12 cellular contexts compared by ENCODE assay signal in the genomic region with DNA sequence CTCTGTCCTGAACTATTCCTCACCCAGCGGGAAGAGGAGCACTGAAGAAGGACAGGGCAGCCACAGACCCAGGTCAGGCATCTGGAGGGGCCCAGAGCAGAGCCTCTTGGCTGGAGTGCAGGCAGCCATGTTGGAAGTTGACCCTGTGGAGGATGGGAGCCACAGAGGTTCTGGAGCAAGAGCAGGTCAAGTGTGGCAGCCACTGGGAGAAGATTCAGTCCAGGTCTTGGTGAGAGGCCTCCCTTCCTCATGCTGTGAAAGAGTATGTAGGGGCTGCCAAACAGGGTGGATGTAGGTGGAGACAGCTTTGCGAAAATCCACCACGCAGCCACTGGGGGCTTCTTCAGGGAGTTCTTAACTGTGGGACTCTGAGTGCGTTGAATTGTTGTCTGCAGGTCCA. TPM values are rescaled to one million over a fixed set of nuclear protein-coding genes. Genes with fewer than 3 reads are reported as not detected.
DNase-seq lines count a peak whose midpoint lies in the region; ATAC-seq, FAIRE-seq and TF ChIP-seq lines count a peak whose summit lies in the region.
"Had no signal": no experiment of that assay in that cellular context is flagged by ENCODE, and none has a peak within 500 bp of the region (broad histone marks: within the 10 kb centered on the region; RNA-seq: fewer than 3 reads in every experiment).

No MANE protein-coding gene starts in this region.

- no peak for TF ChIP-seq POLR2A in K562 (conservative IDR thresholded peaks at IDR 0.05)

- no peaks in the 10 kb centered on the region for H3K27me3 ChIP-seq in CD8-positive, alpha-beta memory T cell (ENCODE audit: insufficient read depth, low read length, poor library complexity, severe bottlenecking)
- peaks cover 9 to 24% of the 10 kb centered on the region in 2 experiments; a peak in 4 of 5 replicates for H3K27me3 ChIP-seq in K562 (ENCODE audit: control insufficient read depth in 2 of 2, insufficient read depth in 2 of 2, low read length in 2 of 2)

- H3K4me1 ChIP-seq in CD8-positive, alpha-beta memory T cell (ENCODE audit: insufficient read depth, low read length) = peaks cover 24% of the 10 kb centered on the region
- peaks cover 0 to 33% of the 10 kb centered on the region in 2 experiments; a peak in 2 of 5 replicates for H3K4me1 ChIP-seq in K562 (replicated peaks in 1 of 2; ENCODE audit: control insufficient read depth in 2 of 2, insufficient read depth in 2 of 2, low read length in 2 of 2)

- no peaks in the 10 kb centered on the region for H3K9me1 ChIP-seq in K562 (ENCODE audit: control insufficient read depth, insufficient read depth, low read length)

- H3K4me3 Mint-ChIP-seq in CD8-positive, alpha-beta memory T cell = peak overlapping the region; percentile 38 to 90 (median 75)
- no peak overlapping the region for H3K4me3 Mint-ChIP-seq in mesothelial cell of epicardium

- peak overlapping the region in 7 of 8 donors; percentile 66 to 93 (median 86) for H3K27ac Mint-ChIP-seq in CD8-positive, alpha-beta memory T cell
- H3K27ac Mint-ChIP-seq in mesothelial cell of epicardium = no peak overlapping the region

- TF ChIP-seq EP300 in K562 (IDR thresholded peaks at IDR 0.05; ENCODE audit: low read length) = no peak

- no peak for TF ChIP-seq RAD21 in K562 (CRISPR knock-in tag; conservative IDR thresholded peaks at IDR 0.05 in 1 of 2, IDR thresholded peaks at IDR 0.05 in 1 of 2)

- H3K9me3 Mint-ChIP-seq in CD8-positive, alpha-beta memory T cell = no peaks in the 10 kb centered on the region
- no peaks in the 10 kb centered on the region for H3K9me3 Mint-ChIP-seq in mesothelial cell of epicardium

- H3K27ac ChIP-seq in CD8-positive, alpha-beta memory T cell (ENCODE audit: low read depth, low read length) = no peak overlapping the region
- H3K27ac ChIP-seq in K562 (ENCODE audit: extremely low read depth, low read depth, low read length) = no peak overlapping the region
- H3K27ac ChIP-seq: KMS-11 had no signal

- ATAC-seq in HG03442 (IDR thresholded peaks at IDR 0.05; ENCODE audit: unreplicated experiment) = peak; percentile 13
- ATAC-seq in K562 = no peak
- ATAC-seq in HG02588 (IDR thresholded peaks at IDR 0.05; ENCODE audit: unreplicated experiment) = no peak

- no peak for DNase-seq in CD8-positive, alpha-beta memory T cell
- DNase-seq in GM19239 (ENCODE audit: insufficient read length, low spot score) (no peak), K562 (ENCODE audit: extremely low read depth in 1 of 4, low spot score in 3 of 4) (no peak), SHP77 (lab: John Stamatoyannopoulos, UW) (no peak), NCI-H2227 treated with DMSO at 0.1 percent for 48 hours (lab: John Stamatoyannopoulos, UW) (no peak), mesothelial cell of epicardium (ENCODE audit: low spot score in 2 of 2, unreplicated experiment in 2 of 2) (no peak)
- DNase-seq: caudate nucleus, DMS53 had no signal

- H4K20me1 ChIP-seq in K562 (replicated peaks; ENCODE audit: control insufficient read depth, insufficient read depth, low read length) = no peaks in the 10 kb centered on the region

- H3K27me3 Mint-ChIP-seq in CD8-positive, alpha-beta memory T cell = peaks cover 0 to 3% of the 10 kb centered on the region in 2 donors
- peaks cover 2% of the 10 kb centered on the region for H3K27me3 Mint-ChIP-seq in mesothelial cell of epicardium (ENCODE audit: low read depth)

- H3K4me2 ChIP-seq in K562 (ENCODE audit: insufficient read depth, low read length) = no peak overlapping the region
- H3K4me2 ChIP-seq: KMS-11 had no signal

- H3K9ac ChIP-seq in K562 (ENCODE audit: insufficient read depth in 1 of 2, low read depth in 2 of 2, low read length in 2 of 2) = no peak overlapping the region
- H3K9ac ChIP-seq: KMS-11 had no signal

- no peaks in the 10 kb centered on the region for H3K9me3 ChIP-seq in CD8-positive, alpha-beta memory T cell (ENCODE audit: low read length)
- no peaks in the 10 kb centered on the region for H3K9me3 ChIP-seq in K562 (replicated peaks; ENCODE audit: control insufficient read depth, insufficient read depth, low read depth, low read length)

- H3K79me2 ChIP-seq in K562 (ENCODE audit: control insufficient read depth, insufficient read depth, low read length) = no peaks in the 10 kb centered on the region

- in situ Hi-C loops in K562 (cut with MboI) = no loop called here

- POLR2A ChIA-PET in CD8-positive, alpha-beta memory T cell (lab: Charles Lee) = interaction anchor here (0.6 to 2.4 kb wide), 3 partner anchors 14 to 597 kb away, joined by 3 to 14 read pairs (median 7); no protein-coding TSS in a partner anchor
- POLR2A ChIA-PET in K562 (lab: Yijun Ruan, JAX) = interaction anchor here (0.6 to 1.5 kb wide), 2 partner anchors 14 to 185 kb away, joined by 3 to 5 read pairs; no protein-coding TSS in a partner anchor

- H3K4me3 ChIP-seq in CD8-positive, alpha-beta memory T cell (ENCODE audit: low read length) = peak overlapping the region; percentile 68
- H3K4me3 ChIP-seq in K562 = no peak overlapping the region

- FAIRE-seq in GM19239 (lab: Jason Lieb, UNC) (peak; percentile 33), K562 (lab: Jason Lieb, UNC) (no peak)
- FAIRE-seq: keratinocyte had no signal

- H2AFZ ChIP-seq in K562 (ENCODE audit: low read depth, low read length) = no peak overlapping the region

- CTCF ChIA-PET in CD8-positive, alpha-beta memory T cell (lab: Charles Lee) = interaction anchor here (1.2 to 5.2 kb wide), 7 partner anchors 13 to 213 kb away, joined by 3 to 27 read pairs (median 10); partner anchors contain the start of genes CSHL1, GH1 and ICAM2
- CTCF ChIA-PET in K562 (lab: Yijun Ruan, JAX; ENCODE audit: low intra/inter-chr PET ratio) = no interaction called here

- H3K4me1 Mint-ChIP-seq in CD8-positive, alpha-beta memory T cell = peaks cover 20 to 30% (median 23%) of the 10 kb centered on the region in 3 donors
- H3K4me1 Mint-ChIP-seq in mesothelial cell of epicardium = no peaks in the 10 kb centered on the region

- H3K36me3 ChIP-seq in CD8-positive, alpha-beta memory T cell (ENCODE audit: insufficient read depth, low read length) = no peaks in the 10 kb centered on the region
- H3K36me3 ChIP-seq in K562 (ENCODE audit: control insufficient read depth, insufficient read depth, low read length) = no peaks in the 10 kb centered on the region

- 59% methylated on average over 4 of the region's 4 CpGs for WGBS in K562 (ENCODE audit: insufficient coverage, low coverage, missing lambda C conversion rate)

- TF ChIP-seq CTCF in K562 (IDR thresholded peaks at IDR 0.05 in 2 of 3, conservative IDR thresholded peaks at IDR 0.05 in 1 of 3; ENCODE audit: insufficient read depth in 2 of 3, low read depth in 1 of 3, low read length in 3 of 3) (no peak), mesothelial cell of epicardium (IDR thresholded peaks at IDR 0.05; ENCODE audit: unreplicated experiment) (no peak)

- peaks cover 0 to 10% (median 0%) of the 10 kb centered on the region in 3 donors for H3K36me3 Mint-ChIP-seq in CD8-positive, alpha-beta memory T cell
- H3K36me3 Mint-ChIP-seq in mesothelial cell of epicardium = no peaks in the 10 kb centered on the region

- intact Hi-C loops in K562 (cut with micrococcal nuclease) = no loop called here

- no TSS peak for BruUV-seq in K562 (replicated peaks; lab: Mats Ljungman, UMichigan)

RNA-seq across cellular contexts. Expression of gene CD79B, which starts 0.6 kb away (rescaled TPM):
- 10 to 100 TPM; 18.1 to 22.2 TPM for total RNA-seq in CD8-positive, alpha-beta memory T cell
- 36.9 TPM for polyA plus RNA-seq in CD8-positive, alpha-beta memory T cell
- total RNA-seq in K562 (2011; cell fraction: chromatin; rRNA removed; ENCODE audit: low replicate concordance) = not detected in 2 replicates
- total RNA-seq in K562 (2011; cell fraction: nucleolus; rRNA removed) = not detected in 2 replicates
- 0.59 TPM in 1 of 2 replicates, not detected in the other for total RNA-seq in K562 (2011; cell fraction: nucleoplasm; rRNA removed)
- total RNA-seq in K562 (2014; rRNA removed) (not detected in 2 replicates), K562 (2014; rRNA removed; fragmentation: Illumina TruSeq; extraction: Trizol) (0.44 TPM in 1 of 2 replicates, not detected in the other), K562 (2015; rRNA removed; fragmentation: Illumina TruSeq; extraction: Trizol) (not detected in 2 replicates), K562 (2021) (0.38 and 0.62 TPM in 2 replicates), mesothelial cell of epicardium (not detected in 3 replicates)
- polyA plus RNA-seq in K562 (2011; rRNA removed) (0.34 and 0.50 TPM in 2 replicates), K562 (2014; fragmentation: Illumina TruSeq; extraction: Trizol) (0.12 and 0.39 TPM in 2 replicates), K562 (2014; fragmentation: Nextera tagmentation; extraction: Ambion mirVana) (under 1 TPM; 0.15 to 0.18 TPM), K562 (2014; rRNA removed) (0.57 TPM in 1 of 2 replicates, not detected in the other)
- polyA plus RNA-seq in K562 (2011; cell fraction: cytosol; rRNA removed) = 0.36 and 0.80 TPM in 2 replicates
- 0.38 and 0.46 TPM in 2 replicates for polyA plus RNA-seq in K562 (2011; cell fraction: nucleus; rRNA removed)
- 0.86 and 0.99 TPM in 2 replicates for polyA plus RNA-seq in K562 (2012)
- not detected in 2 replicates for polyA minus RNA-seq in K562 (2011; rRNA and poly(A)+ RNA removed)
- polyA minus RNA-seq in K562 (2011; cell fraction: cytosol; rRNA and poly(A)+ RNA removed) = not detected in 2 replicates
- not detected in 2 replicates for polyA minus RNA-seq in K562 (2011; cell fraction: nucleus; rRNA and poly(A)+ RNA removed)

RNA-seq across cellular contexts. Expression of gene GH1, which starts 14.1 kb away (rescaled TPM):
- not detected for total RNA-seq in CD8-positive, alpha-beta memory T cell
- polyA plus RNA-seq in CD8-positive, alpha-beta memory T cell = not detected
- not detected in 2 replicates for total RNA-seq in K562 (2011; cell fraction: chromatin; rRNA removed; ENCODE audit: low replicate concordance)
- not detected in 2 replicates for total RNA-seq in K562 (2011; cell fraction: nucleolus; rRNA removed)
- total RNA-seq in K562 (2011; cell fraction: nucleoplasm; rRNA removed) = not detected in 2 replicates
- total RNA-seq in K562 (2014; rRNA removed) (not detected in 2 replicates), K562 (2014; rRNA removed; fragmentation: Illumina TruSeq; extraction: Trizol) (not detected in 2 replicates), K562 (2015; rRNA removed; fragmentation: Illumina TruSeq; extraction: Trizol) (not detected in 2 replicates), K562 (2021) (not detected in 2 replicates), mesothelial cell of epicardium (not detected in 3 replicates)
- polyA plus RNA-seq in K562 (2011; rRNA removed) (not detected in 2 replicates), K562 (2014; fragmentation: Illumina TruSeq; extraction: Trizol) (not detected in 2 replicates), K562 (2014; fragmentation: Nextera tagmentation; extraction: Ambion mirVana) (not detected), K562 (2014; rRNA removed) (not detected in 2 replicates)
- not detected in 2 replicates for polyA plus RNA-seq in K562 (2011; cell fraction: cytosol; rRNA removed)
- polyA plus RNA-seq in K562 (2011; cell fraction: nucleus; rRNA removed) = not detected in 2 replicates
- polyA plus RNA-seq in K562 (2012) = not detected in 2 replicates
- not detected in 2 replicates for polyA minus RNA-seq in K562 (2011; rRNA and poly(A)+ RNA removed)
- not detected in 2 replicates for polyA minus RNA-seq in K562 (2011; cell fraction: cytosol; rRNA and poly(A)+ RNA removed)
- not detected in 2 replicates for polyA minus RNA-seq in K562 (2011; cell fraction: nucleus; rRNA and poly(A)+ RNA removed)
- polyA plus RNA-seq: keratinocyte had no signal

RNA-seq across cellular contexts. Expression of gene CSHL1, which starts 21.7 kb away (rescaled TPM):
- not detected for total RNA-seq in CD8-positive, alpha-beta memory T cell
- not detected for polyA plus RNA-seq in CD8-positive, alpha-beta memory T cell
- total RNA-seq in K562 (2011; cell fraction: chromatin; rRNA removed; ENCODE audit: low replicate concordance) = not detected in 2 replicates
- total RNA-seq in K562 (2011; cell fraction: nucleolus; rRNA removed) = not detected in 2 replicates
- not detected in 2 replicates for total RNA-seq in K562 (2011; cell fraction: nucleoplasm; rRNA removed)
- total RNA-seq in K562 (2014; rRNA removed) (not detected in 2 replicates), K562 (2014; rRNA removed; fragmentation: Illumina TruSeq; extraction: Trizol) (not detected in 2 replicates), K562 (2015; rRNA removed; fragmentation: Illumina TruSeq; extraction: Trizol) (not detected in 2 replicates), K562 (2021) (not detected in 2 replicates), mesothelial cell of epicardium (not detected in 3 replicates)
- polyA plus RNA-seq in K562 (2011; rRNA removed) (not detected in 2 replicates), K562 (2014; fragmentation: Illumina TruSeq; extraction: Trizol) (not detected in 2 replicates), K562 (2014; fragmentation: Nextera tagmentation; extraction: Ambion mirVana) (not detected), K562 (2014; rRNA removed) (not detected in 2 replicates)
- polyA plus RNA-seq in K562 (2011; cell fraction: cytosol; rRNA removed) = not detected in 2 replicates
- polyA plus RNA-seq in K562 (2011; cell fraction: nucleus; rRNA removed) = not detected in 2 replicates
- not detected in 2 replicates for polyA plus RNA-seq in K562 (2012)
- polyA minus RNA-seq in K562 (2011; rRNA and poly(A)+ RNA removed) = not detected in 2 replicates
- not detected in 2 replicates for polyA minus RNA-seq in K562 (2011; cell fraction: cytosol; rRNA and poly(A)+ RNA removed)
- polyA minus RNA-seq in K562 (2011; cell fraction: nucleus; rRNA and poly(A)+ RNA removed) = not detected in 2 replicates
- polyA plus RNA-seq: keratinocyte had no signal

RNA-seq across cellular contexts. Expression of gene CSH1, which starts 36.3 kb away (rescaled TPM):
- not detected for total RNA-seq in CD8-positive, alpha-beta memory T cell
- not detected for polyA plus RNA-seq in CD8-positive, alpha-beta memory T cell
- total RNA-seq in K562 (2011; cell fraction: chromatin; rRNA removed; ENCODE audit: low replicate concordance) = not detected in 2 replicates
- total RNA-seq in K562 (2011; cell fraction: nucleolus; rRNA removed) = not detected in 2 replicates
- total RNA-seq in K562 (2011; cell fraction: nucleoplasm; rRNA removed) = not detected in 2 replicates
- total RNA-seq in K562 (2014; rRNA removed) (not detected in 2 replicates), K562 (2014; rRNA removed; fragmentation: Illumina TruSeq; extraction: Trizol) (not detected in 2 replicates), K562 (2015; rRNA removed; fragmentation: Illumina TruSeq; extraction: Trizol) (not detected in 2 replicates), K562 (2021) (not detected in 2 replicates), mesothelial cell of epicardium (0.61 TPM in 1 of 3 replicates, not detected in the others)
- polyA plus RNA-seq in K562 (2011; rRNA removed) (not detected in 2 replicates), K562 (2014; fragmentation: Illumina TruSeq; extraction: Trizol) (not detected in 2 replicates), K562 (2014; fragmentation: Nextera tagmentation; extraction: Ambion mirVana) (not detected), K562 (2014; rRNA removed) (not detected in 2 replicates)
- polyA plus RNA-seq in K562 (2011; cell fraction: cytosol; rRNA removed) = not detected in 2 replicates
- polyA plus RNA-seq in K562 (2011; cell fraction: nucleus; rRNA removed) = not detected in 2 replicates
- 0.25 TPM in 1 of 2 replicates, not detected in the other for polyA plus RNA-seq in K562 (2012)
- not detected in 2 replicates for polyA minus RNA-seq in K562 (2011; rRNA and poly(A)+ RNA removed)
- polyA minus RNA-seq in K562 (2011; cell fraction: cytosol; rRNA and poly(A)+ RNA removed) = not detected in 2 replicates
- polyA minus RNA-seq in K562 (2011; cell fraction: nucleus; rRNA and poly(A)+ RNA removed) = not detected in 2 replicates
- polyA plus RNA-seq: keratinocyte had no signal

RNA-seq across cellular contexts. Expression of gene SCN4A, which starts 40.0 kb away (rescaled TPM):
- under 1 TPM; 0.04 TPM for total RNA-seq in CD8-positive, alpha-beta memory T cell
- not detected for polyA plus RNA-seq in CD8-positive, alpha-beta memory T cell
- total RNA-seq in K562 (2011; cell fraction: chromatin; rRNA removed; ENCODE audit: low replicate concordance) = 2.2 and 9.7 TPM in 2 replicates
- 4.7 and 5.7 TPM in 2 replicates for total RNA-seq in K562 (2011; cell fraction: nucleolus; rRNA removed)
- total RNA-seq in K562 (2011; cell fraction: nucleoplasm; rRNA removed) = 2.8 and 3.1 TPM in 2 replicates
- 1.6 and 1.8 TPM in 2 replicates for total RNA-seq in K562 (2014; rRNA removed)
- total RNA-seq in K562 (2014; rRNA removed; fragmentation: Illumina TruSeq; extraction: Trizol) = 0.73 and 1.4 TPM in 2 replicates
- 0.08 and 0.29 TPM in 2 replicates for total RNA-seq in K562 (2015; rRNA removed; fragmentation: Illumina TruSeq; extraction: Trizol)
- total RNA-seq in K562 (2021) = 1.1 and 1.4 TPM in 2 replicates
- 0.50 and 0.60 TPM in 2 replicates for polyA plus RNA-seq in K562 (2011; rRNA removed)
- 0.21 and 0.37 TPM in 2 replicates for polyA plus RNA-seq in K562 (2011; cell fraction: cytosol; rRNA removed)
- polyA plus RNA-seq in K562 (2011; cell fraction: nucleus; rRNA removed) = 0.91 and 1.9 TPM in 2 replicates
- polyA plus RNA-seq in K562 (2012) = 0.78 and 3.2 TPM in 2 replicates
- polyA plus RNA-seq in K562 (2014; fragmentation: Illumina TruSeq; extraction: Trizol) = 1.9 and 4.6 TPM in 2 replicates
- polyA plus RNA-seq in K562 (2014; fragmentation: Nextera tagmentation; extraction: Ambion mirVana) = 1 to 10 TPM; 1.7 to 2.6 TPM
- 0.54 and 2.1 TPM in 2 replicates for polyA plus RNA-seq in K562 (2014; rRNA removed)
- polyA minus RNA-seq in K562 (2011; rRNA and poly(A)+ RNA removed) = 1.5 and 2.6 TPM in 2 replicates
- polyA minus RNA-seq in K562 (2011; cell fraction: cytosol; rRNA and poly(A)+ RNA removed) = not detected in 2 replicates
- polyA minus RNA-seq in K562 (2011; cell fraction: nucleus; rRNA and poly(A)+ RNA removed) = 3.4 and 4.6 TPM in 2 replicates
- total RNA-seq in mesothelial cell of epicardium = 0.14 to 0.60 TPM (median 0.51 TPM) in 3 replicates
- polyA plus RNA-seq: keratinocyte had no signal

Comparison
In these comparisons a context has a peak if more than half of its experiments do, and no peak if none do; other contexts are left out.
1. RNA of gene CD79B, which starts 0.6 kb away (total RNA-seq): 18.1 to 22.2 TPM in CD8-positive, alpha-beta memory T cell; 0.38 to 0.62 TPM in K562 and not detected in mesothelial cell of epicardium; every median in the first group is over 10 times any median in the second.